Comparison of ENCODE assay signal across 19 cellular contexts in the genomic region with DNA sequence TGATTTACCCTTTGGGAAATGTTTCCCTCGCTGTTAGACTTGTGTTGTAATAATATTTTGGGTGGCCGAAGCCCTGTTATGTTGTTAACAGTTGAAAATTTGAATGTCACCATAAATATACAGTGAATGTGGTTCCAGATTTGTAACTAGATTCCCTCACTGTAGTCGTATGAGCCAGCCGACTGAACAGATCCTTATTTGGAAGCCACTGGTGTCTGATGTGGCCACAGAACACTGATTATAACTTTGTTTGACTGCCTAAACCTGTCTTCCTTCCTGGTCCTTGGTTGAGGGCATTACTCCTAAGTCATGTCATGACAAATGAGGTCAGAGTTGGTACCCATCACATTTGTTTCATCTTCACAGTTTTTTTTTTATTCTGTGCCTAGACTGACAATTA. TPM values are rescaled to one million over a fixed set of nuclear protein-coding genes. Genes with fewer than 3 reads are reported as not detected.
DNase-seq lines count a peak whose midpoint lies in the region; ATAC-seq and TF ChIP-seq lines count a peak whose summit lies in the region.
"Had no signal": no experiment of that assay in that cellular context is flagged by ENCODE, and none has a peak within 500 bp of the region (broad histone marks: within the 10 kb centered on the region; RNA-seq: fewer than 3 reads in every experiment).

No MANE protein-coding gene starts in this region.

- H3K14ac ChIP-seq in mesenchymal stem cell (ENCODE audit: low read length in 2 of 2): no peak overlapping the region

- peaks cover 49% of the 10 kb centered on the region for H3K4me1 Mint-ChIP-seq in WTC11
- H3K4me1 Mint-ChIP-seq: activated CD4-positive, alpha-beta memory T cell treated with anti-CD3 and anti-CD28 coated beads, Interleukin-2, amount 10 ng/mL, durations not matched to agents 7 days and 5 days; activated T-helper 17 cell treated with anti-CD3 and anti-CD28 coated beads, Interleukin-2, amount 50 U/mL, for 72 hours had no signal

- no peaks in the 10 kb centered on the region for H3K27me3 Mint-ChIP-seq in WTC11 (ENCODE audit: low read depth)

- H3K23ac ChIP-seq in mesenchymal stem cell (ENCODE audit: low read length in 2 of 2): no peak overlapping the region

- H3K4ac ChIP-seq in mesenchymal stem cell (ENCODE audit: low read depth in 1 of 2, low read length in 2 of 2): no peak overlapping the region

- no peak overlapping the region for H2BK12ac ChIP-seq in mesenchymal stem cell (ENCODE audit: low read length in 2 of 2)

- H2AK5ac ChIP-seq in mesenchymal stem cell (ENCODE audit: low read length, severe bottlenecking): no peak overlapping the region

- H3K9ac ChIP-seq in mesenchymal stem cell (ENCODE audit: low read length) (no peak overlapping the region), subcutaneous abdominal adipose tissue (ENCODE audit: low read length in 5 of 5) (no peak overlapping the region)

- H3K9me3 ChIP-seq in mesenchymal stem cell (ENCODE audit: control insufficient read depth, low read length) (no peaks in the 10 kb centered on the region), subcutaneous abdominal adipose tissue (ENCODE audit: control insufficient read depth in 5 of 5, low read length in 5 of 5) (no peaks in the 10 kb centered on the region)
- H3K9me3 ChIP-seq: lower lobe of right lung, spleen had no signal

- H2BK120ac ChIP-seq in mesenchymal stem cell (ENCODE audit: low read depth, low read length): no peak overlapping the region

- TF ChIP-seq CTCF in WTC11 (IDR thresholded peaks at IDR 0.05): no peak
- no peak for TF ChIP-seq CTCF in GM20000 (IDR thresholded peaks at IDR 0.05; ENCODE audit: extremely low read depth, missing control alignments)

- CTCF ChIA-PET in WTC11 (lab: Charles Lee) (no interaction called here), HEK293T (lab: Yijun Ruan, JAX) (no interaction called here)

- no peak overlapping the region for H4K91ac ChIP-seq in mesenchymal stem cell (ENCODE audit: low read length)

- DNase-seq in DMS53 (lab: John Stamatoyannopoulos, UW): peak; percentile 25
- DNase-seq in DMS53 treated with DMSO at 0.1 percent for 48 hours (lab: John Stamatoyannopoulos, UW; ENCODE audit: unreplicated experiment): no peak
- DNase-seq in WTC11 (ENCODE audit: low spot score): no peak
- DNase-seq in mesenchymal stem cell: peak; percentile 43
- DNase-seq in GM20000 (ENCODE audit: low spot score): no peak
- no peak for DNase-seq in NCI-H2081 (lab: John Stamatoyannopoulos, UW)
- DNase-seq in HEK293T (ENCODE audit: extremely low spot score): no peak
- DNase-seq: 8988T; activated CD4-positive, alpha-beta memory T cell treated with anti-CD3 and anti-CD28 coated beads, Interleukin-2, amount 10 ng/mL, durations not matched to agents 7 days and 5 days; amniotic stem cell; dermis blood vessel endothelial cell; lower lobe of right lung; NCI-H1436; OCI-M1; spleen had no signal

- WGBS in mesenchymal stem cell: 72% methylated on average over 4 of the region's 4 CpGs

- H2BK5ac ChIP-seq in mesenchymal stem cell (ENCODE audit: low read depth, low read length, poor library complexity, severe bottlenecking): no peak overlapping the region

- no peak overlapping the region for H3K4me2 ChIP-seq in mesenchymal stem cell (ENCODE audit: low read length, poor library complexity, severe bottlenecking)

- H2BK15ac ChIP-seq in mesenchymal stem cell (ENCODE audit: low read depth, poor library complexity, severe bottlenecking): no peak overlapping the region

- no peak overlapping the region for H3K27ac ChIP-seq in mesenchymal stem cell (ENCODE audit: low read length, poor library complexity, severe bottlenecking)
- peak overlapping the region; percentile 48 for H3K27ac ChIP-seq in subcutaneous abdominal adipose tissue (ENCODE audit: low read depth, low read length)
- H3K27ac ChIP-seq: lower lobe of right lung, spleen had no signal

- H2AFZ ChIP-seq in mesenchymal stem cell (ENCODE audit: low read depth, low read length): no peak overlapping the region

- no peaks in the 10 kb centered on the region for H3K79me1 ChIP-seq in mesenchymal stem cell (replicated peaks; ENCODE audit: low read length, poor library complexity, severe bottlenecking)

- H3K4me1 ChIP-seq in mesenchymal stem cell (ENCODE audit: control insufficient read depth, insufficient read depth, low read depth, low read length) (peaks cover 1% of the 10 kb centered on the region), subcutaneous abdominal adipose tissue (ENCODE audit: control insufficient read depth in 5 of 5, insufficient read depth in 5 of 5, low read length in 5 of 5) (peaks cover 0 to 25% (median 12%) of the 10 kb centered on the region in 5 donors)

- ATAC-seq in WTC11: no peak
- ATAC-seq: activated T-helper 17 cell treated with anti-CD3 and anti-CD28 coated beads, Interleukin-2, amount 50 U/mL, for 72 hours; GM12878; lower lobe of right lung had no signal

- no peak overlapping the region for H4K8ac ChIP-seq in mesenchymal stem cell (ENCODE audit: low read length)

- no peaks in the 10 kb centered on the region for H3K36me3 Mint-ChIP-seq in WTC11

- no peaks in the 10 kb centered on the region for H3K9me3 Mint-ChIP-seq in WTC11
- H3K9me3 Mint-ChIP-seq: activated CD4-positive, alpha-beta memory T cell treated with anti-CD3 and anti-CD28 coated beads, Interleukin-2, amount 10 ng/mL, durations not matched to agents 7 days and 5 days; activated T-helper 17 cell treated with anti-CD3 and anti-CD28 coated beads, Interleukin-2, amount 50 U/mL, for 72 hours; stimulated activated naive CD8-positive, alpha-beta T cell treated with anti-CD3 and anti-CD28 coated beads, Interleukin-15, Interleukin-2, amounts not matched to agents 100 ng/mL and 50 ng/mL, for 24 hours had no signal

- H3K27ac Mint-ChIP-seq in WTC11: peak overlapping the region; percentile 64; the same call in 1 of the 2 replicates
- H3K27ac Mint-ChIP-seq: activated CD4-positive, alpha-beta memory T cell treated with anti-CD3 and anti-CD28 coated beads, Interleukin-2, amount 10 ng/mL, durations not matched to agents 7 days and 5 days; activated T-helper 17 cell treated with anti-CD3 and anti-CD28 coated beads, Interleukin-2, amount 50 U/mL, for 72 hours; stimulated activated naive CD8-positive, alpha-beta T cell treated with anti-CD3 and anti-CD28 coated beads, Interleukin-15, Interleukin-2, amounts not matched to agents 100 ng/mL and 50 ng/mL, for 24 hours had no signal

- no peak overlapping the region for H3K18ac ChIP-seq in mesenchymal stem cell (ENCODE audit: low read depth in 1 of 2, low read length in 2 of 2)

- no peak overlapping the region for H3K4me3 Mint-ChIP-seq in WTC11
- H3K4me3 Mint-ChIP-seq: activated CD4-positive, alpha-beta memory T cell treated with anti-CD3 and anti-CD28 coated beads, Interleukin-2, amount 10 ng/mL, durations not matched to agents 7 days and 5 days; activated T-helper 17 cell treated with anti-CD3 and anti-CD28 coated beads, Interleukin-2, amount 50 U/mL, for 72 hours; stimulated activated naive CD8-positive, alpha-beta T cell treated with anti-CD3 and anti-CD28 coated beads, Interleukin-15, Interleukin-2, amounts not matched to agents 100 ng/mL and 50 ng/mL, for 24 hours had no signal

- H3K36me3 ChIP-seq in mesenchymal stem cell (ENCODE audit: control insufficient read depth in 1 of 2, insufficient read depth in 2 of 2, low read depth in 1 of 2, low read length in 2 of 2) (peaks cover 3 to 9% of the 10 kb centered on the region in 2 experiments), subcutaneous abdominal adipose tissue (ENCODE audit: control insufficient read depth in 5 of 5, insufficient read depth in 5 of 5, low read length in 5 of 5) (no peaks in the 10 kb centered on the region)
- H3K36me3 ChIP-seq: lower lobe of right lung, spleen had no signal

- H3K27me3 ChIP-seq in mesenchymal stem cell (ENCODE audit: control insufficient read depth in 1 of 2, insufficient read depth in 1 of 2, low read length in 2 of 2) (no peaks in the 10 kb centered on the region), subcutaneous abdominal adipose tissue (ENCODE audit: control insufficient read depth in 5 of 5, insufficient read depth in 4 of 5, low read length in 5 of 5) (no peaks in the 10 kb centered on the region)
- H3K27me3 ChIP-seq: spleen had no signal

- no peak overlapping the region for H3K4me3 ChIP-seq in mesenchymal stem cell (ENCODE audit: insufficient read depth in 1 of 2, low read depth in 1 of 2, low read length in 2 of 2)
- no peak overlapping the region for H3K4me3 ChIP-seq in subcutaneous abdominal adipose tissue (ENCODE audit: low read depth in 1 of 5, low read length in 5 of 5)
- H3K4me3 ChIP-seq: GM12878, lower lobe of right lung, spleen had no signal

- POLR2A ChIA-PET in WTC11 (lab: Charles Lee): no interaction called here
- POLR2A ChIA-PET in HEK293T (lab: Yijun Ruan, JAX): no interaction called here

TF ChIP-seq in WTC11, 78 proteins besides CTCF, POLR2A, EP300 and RAD21 (continues in another document):
- TF ChIP-seq MYBL2 (CRISPR knock-in tag; IDR thresholded peaks at IDR 0.05) (no peak), JUN (CRISPR knock-in tag; IDR thresholded peaks at IDR 0.05) (no peak), ZSCAN18 (CRISPR knock-in tag; IDR thresholded peaks at IDR 0.05) (no peak)

TF ChIP-seq in HEK293T, 16 proteins besides CTCF, POLR2A, EP300 and RAD21:
- no peak for TF ChIP-seq BHLHE40 (IDR thresholded peaks at IDR 0.05; ENCODE audit: borderline replicate concordance)
- TF ChIP-seq NFRKB (IDR thresholded peaks at IDR 0.05): no peak
- no peak for TF ChIP-seq FOXA1 (IDR thresholded peaks at IDR 0.05)
- TF ChIP-seq ZNF384 (IDR thresholded peaks at IDR 0.05): no peak
- TF ChIP-seq TARDBP (IDR thresholded peaks at IDR 0.05): no peak
- no peak for TF ChIP-seq FOXK2 (IDR thresholded peaks at IDR 0.05)
- TF ChIP-seq LEF1 (IDR thresholded peaks at IDR 0.05; ENCODE audit: borderline replicate concordance): no peak
- TF ChIP-seq CTBP1 (IDR thresholded peaks at IDR 0.05; ENCODE audit: borderline replicate concordance): no peak
- no peak for TF ChIP-seq SUZ12 (IDR thresholded peaks at IDR 0.05)

RNA-seq across cellular contexts. Expression of gene YAP1, which starts 45.4 kb away (rescaled TPM):
- total RNA-seq in WTC11 (2021): 88.7 to 101 TPM (median 98.9 TPM) in 3 replicates
- polyA plus RNA-seq in mesenchymal stem cell (2013, experiment 1 of 2): 85.8 TPM
- 87.1 TPM for polyA plus RNA-seq in mesenchymal stem cell (2013, experiment 2 of 2)

Comparison
In these comparisons a context has a peak if more than half of its experiments do, and no peak if none do; other contexts are left out.
1. DNase-seq: peak in DMS53 (single experiment) and mesenchymal stem cell (single experiment); none in DMS53 treated with DMSO at 0.1 percent for 48 hours (single experiment), WTC11 (single experiment), GM20000 (single experiment), NCI-H2081 (0 of 2) and HEK293T (single experiment).